ENCODE assay signal across 12 cellular contexts in genomic region chr2:205687018-205687956, GRCh38. TPM values are rescaled to one million over a fixed set of nuclear protein-coding genes. Genes with fewer than 3 reads are reported as not detected.
DNase-seq lines count a peak whose midpoint lies in the region; ATAC-seq and TF ChIP-seq lines count a peak whose summit lies in the region.
"Had no signal": no experiment of that assay in that cellular context is flagged by ENCODE, and none has a peak within 500 bp of the region (broad histone marks: within the 10 kb centered on the region; RNA-seq: fewer than 3 reads in every experiment).

No MANE protein-coding gene starts in this region.

- WGBS in mesodermal cell (ENCODE audit: insufficient coverage in 2 of 2), 2 experiments: 47 to 55% methylated on average over 19 to 21 of the region's 22 CpGs

- H3K4me3 ChIP-seq in left ventricle myocardium inferior (peak overlapping the region; percentile 79), colonic mucosa (peak overlapping the region; percentile 51), mesodermal cell (ENCODE audit: extremely low read depth, insufficient read depth, low read length, poor library complexity, severe bottlenecking) (peak overlapping the region; percentile 72), vagina (peak overlapping the region; percentile 67 to 73)

- DNase-seq in left ventricle myocardium inferior (no peak), Right ventricle myocardium superior (no peak), colonic mucosa (no peak), vagina (ENCODE audit: extremely low spot score in 2 of 2) (peak in 1 of 2 donors; percentile 87), CD1c-positive myeloid dendritic cell (ENCODE audit: extremely low spot score) (no peak), iPS-NIHi11 (ENCODE audit: low spot score) (no peak)
- no peak for DNase-seq in stimulated activated CD4-positive, alpha-beta T cell treated with anti-CD3 and anti-CD28 coated beads, Interleukin-4, amount 100 ng/mL, for 4 hours
- DNase-seq: Calu3, immature natural killer cell, NCI-H1930, SW 1271 had no signal

- H3K4me1 ChIP-seq in left ventricle myocardium inferior (peaks cover 66% of the 10 kb centered on the region), colonic mucosa (no peaks in the 10 kb centered on the region), mesodermal cell (ENCODE audit: control insufficient read depth, insufficient read depth, low read length, poor library complexity, severe bottlenecking) (peaks cover 23% of the 10 kb centered on the region), vagina (peaks cover 59% of the 10 kb centered on the region)

- H3K27me3 ChIP-seq in left ventricle myocardium inferior (ENCODE audit: low read depth) (peaks cover 42% of the 10 kb centered on the region), colonic mucosa (peaks cover 21% of the 10 kb centered on the region), vagina (no peaks in the 10 kb centered on the region)

- no peak for ATAC-seq in Right ventricle myocardium superior (ENCODE audit: poor library complexity)

- no peak overlapping the region for H3K27ac ChIP-seq in left ventricle myocardium inferior (replicated peaks)
- H3K27ac ChIP-seq in colonic mucosa: no peak overlapping the region
- H3K27ac ChIP-seq in mesodermal cell (ENCODE audit: low read depth, low read length, severe bottlenecking): peak overlapping the region; percentile 66
- H3K27ac ChIP-seq in vagina: peak overlapping the region; percentile 89

- H3K9me3 ChIP-seq in left ventricle myocardium inferior (replicated peaks) (no peaks in the 10 kb centered on the region), colonic mucosa (no peaks in the 10 kb centered on the region), mesodermal cell (ENCODE audit: control insufficient read depth, low read length) (no peaks in the 10 kb centered on the region), vagina (no peaks in the 10 kb centered on the region)

- H3K9ac ChIP-seq in colonic mucosa (ENCODE audit: low read depth in 2 of 2, low read length in 2 of 2): no peak overlapping the region

- no peak for TF ChIP-seq POLR2A in vagina (IDR thresholded peaks at IDR 0.05)

- intact Hi-C loops in left ventricle myocardium inferior (cut with micrococcal nuclease): no loop called here
- intact Hi-C loops in Right ventricle myocardium superior (cut with DNase I): no loop called here
- intact Hi-C loops in colonic mucosa (cut with DNase I): no loop called here
- intact Hi-C loops in vagina (cut with DNase I): loop anchor here (10.0 kb wide), 1 partner anchor 1362 kb away; no protein-coding TSS in a partner anchor

- no peaks in the 10 kb centered on the region for H3K36me3 ChIP-seq in left ventricle myocardium inferior
- H3K36me3 ChIP-seq in colonic mucosa: no peaks in the 10 kb centered on the region
- peaks cover 50% of the 10 kb centered on the region for H3K36me3 ChIP-seq in mesodermal cell (ENCODE audit: control insufficient read depth, insufficient read depth, low read length)
- no peaks in the 10 kb centered on the region for H3K36me3 ChIP-seq in vagina

- TF ChIP-seq CTCF in left ventricle myocardium inferior (IDR thresholded peaks at IDR 0.05; ENCODE audit: borderline replicate concordance) (no peak), colonic mucosa (IDR thresholded peaks at IDR 0.05) (no peak), vagina (IDR thresholded peaks at IDR 0.05) (no peak)

RNA-seq across cellular contexts. Expression of gene NRP2, which starts 5.0 kb away (rescaled TPM):
- total RNA-seq in left ventricle myocardium inferior (7.6 TPM), Right ventricle myocardium superior (5.1 TPM), colonic mucosa (10 to 100 TPM in 1 of 2 donors, 1 to 10 TPM in 1; 5.4 to 25.2 TPM), vagina (65.6 TPM)
- 195 TPM for polyA plus RNA-seq in mesodermal cell (2013, experiment 1 of 2)
- 172 TPM for polyA plus RNA-seq in mesodermal cell (2013, experiment 2 of 2)
- polyA plus RNA-seq: immature natural killer cell had no signal

Comparison
In these comparisons a context has a peak if more than half of its experiments do, and no peak if none do; other contexts are left out.
1. H3K27ac ChIP-seq: peak in mesodermal cell (single experiment) and vagina (single experiment); none in left ventricle myocardium inferior (single experiment) and colonic mucosa (single experiment).
2. Peak in every context shown above with its lines, with median percentiles within 50 percentile points of each other: H3K4me3 ChIP-seq.